Comparison of ENCODE assay signal across 11 cellular contexts in genomic region chr15:36601497-36601932, GRCh38. TPM values are rescaled to one million over a fixed set of nuclear protein-coding genes. Genes with fewer than 3 reads are reported as not detected.
DNase-seq lines count a peak whose midpoint lies in the region; ATAC-seq, FAIRE-seq and TF ChIP-seq lines count a peak whose summit lies in the region.
"Had no signal": no experiment of that assay in that cellular context is flagged by ENCODE, and none has a peak within 500 bp of the region (broad histone marks: within the 10 kb centered on the region; RNA-seq: fewer than 3 reads in every experiment).

No MANE protein-coding gene starts in this region.

- H3K27ac Mint-ChIP-seq in progenitor cell of endocrine pancreas: peak overlapping the region; percentile 69
- H3K27ac Mint-ChIP-seq in activated T-cell treated with anti-CD3 and anti-CD28 coated beads, Interleukin-2, amount 50 U/mL, for 72 hours: no peak overlapping the region

- H2BK5ac ChIP-seq in neuronal stem cell (ENCODE audit: low read length): no peak overlapping the region

- no peaks in the 10 kb centered on the region for H3K9me3 ChIP-seq in neuronal stem cell (replicated peaks in 1 of 2; ENCODE audit: control insufficient read depth in 2 of 2, insufficient read depth in 1 of 2, low read depth in 1 of 2, low read length in 2 of 2)

- H3K9me3 Mint-ChIP-seq in progenitor cell of endocrine pancreas (ENCODE audit: low read depth): no peaks in the 10 kb centered on the region
- no peaks in the 10 kb centered on the region for H3K9me3 Mint-ChIP-seq in activated T-cell treated with anti-CD3 and anti-CD28 coated beads, Interleukin-2, amount 50 U/mL, for 72 hours

- no peak overlapping the region for H3K14ac ChIP-seq in neuronal stem cell (ENCODE audit: low read length)

- no peak overlapping the region for H3K4me3 ChIP-seq in neuronal stem cell (ENCODE audit: low read length in 2 of 2)

- H3K27me3 ChIP-seq in neuronal stem cell (ENCODE audit: control insufficient read depth in 3 of 3, insufficient read depth in 3 of 3, low read depth in 1 of 3, low read length in 3 of 3): no peaks in the 10 kb centered on the region

- H2AFZ ChIP-seq in neuronal stem cell (ENCODE audit: low read length): no peak overlapping the region

- H3K4me3 Mint-ChIP-seq in progenitor cell of endocrine pancreas (ENCODE audit: low read depth): no peak overlapping the region
- no peak overlapping the region for H3K4me3 Mint-ChIP-seq in activated T-cell treated with anti-CD3 and anti-CD28 coated beads, Interleukin-2, amount 50 U/mL, for 72 hours

- FAIRE-seq in frontal cortex (lab: Jason Lieb, UNC): no peak
- FAIRE-seq: endometrium had no signal

- H3K23ac ChIP-seq in neuronal stem cell (ENCODE audit: low read depth, low read length, poor library complexity): no peak overlapping the region

- WGBS in neuronal stem cell (ENCODE audit: extremely low coverage in 2 of 2, insufficient read length in 2 of 2, insufficient replicate concordance in 1 of 2), 2 donors: no CpG with 5 or more reads among the region's 4 CpGs

- H3K4me1 Mint-ChIP-seq in progenitor cell of endocrine pancreas (ENCODE audit: low read depth): peaks cover 30% of the 10 kb centered on the region
- H3K4me1 Mint-ChIP-seq in activated T-cell treated with anti-CD3 and anti-CD28 coated beads, Interleukin-2, amount 50 U/mL, for 72 hours (ENCODE audit: low read depth): no peaks in the 10 kb centered on the region

- no peaks in the 10 kb centered on the region for H3K27me3 Mint-ChIP-seq in progenitor cell of endocrine pancreas
- no peaks in the 10 kb centered on the region for H3K27me3 Mint-ChIP-seq in activated T-cell treated with anti-CD3 and anti-CD28 coated beads, Interleukin-2, amount 50 U/mL, for 72 hours (ENCODE audit: low read depth)

- ATAC-seq in HG03135 (IDR thresholded peaks at IDR 0.05; ENCODE audit: unreplicated experiment): peak; percentile 58
- ATAC-seq in activated T-cell treated with anti-CD3 and anti-CD28 coated beads, Interleukin-2, amount 50 U/mL, for 72 hours (replicated peaks in 1 of 2): no peak
- no peak for ATAC-seq in GM18520 (IDR thresholded peaks at IDR 0.05; ENCODE audit: unreplicated experiment)

- H3K4me1 ChIP-seq in neuronal stem cell (ENCODE audit: control insufficient read depth in 2 of 2, insufficient read depth in 1 of 2, low read depth in 1 of 2, low read length in 2 of 2): peaks cover 2 to 31% of the 10 kb centered on the region in 2 donors

- TF ChIP-seq CTCF in progenitor cell of endocrine pancreas (IDR thresholded peaks at IDR 0.05; ENCODE audit: unreplicated experiment): no peak

- no peak overlapping the region for H4K8ac ChIP-seq in neuronal stem cell (ENCODE audit: low read depth, low read length)

- H3K36me3 Mint-ChIP-seq in progenitor cell of endocrine pancreas (ENCODE audit: insufficient read depth): no peaks in the 10 kb centered on the region
- H3K36me3 Mint-ChIP-seq in activated T-cell treated with anti-CD3 and anti-CD28 coated beads, Interleukin-2, amount 50 U/mL, for 72 hours (ENCODE audit: insufficient read depth in 2 of 2): no peaks in the 10 kb centered on the region

- no peak overlapping the region for H2BK120ac ChIP-seq in neuronal stem cell (ENCODE audit: low read depth, low read length)

- no peak overlapping the region for H3K4ac ChIP-seq in neuronal stem cell (ENCODE audit: low read length)

- no peak overlapping the region for H2BK15ac ChIP-seq in neuronal stem cell (ENCODE audit: low read length)

- H2BK12ac ChIP-seq in neuronal stem cell (ENCODE audit: low read length): no peak overlapping the region

- H3K27ac ChIP-seq in epithelial cell of prostate: peak overlapping the region; percentile 53
- no peak overlapping the region for H3K27ac ChIP-seq in neuronal stem cell (replicated peaks; ENCODE audit: low read length)

- DNase-seq in GM04503 (ENCODE audit: low read depth): peak; percentile 68
- no peak for DNase-seq in epithelial cell of prostate (ENCODE audit: low read depth, low spot score)
- DNase-seq in progenitor cell of endocrine pancreas (ENCODE audit: low spot score, unreplicated experiment): no peak
- no peak for DNase-seq in neuronal stem cell (ENCODE audit: low spot score)
- no peak for DNase-seq in activated T-cell treated with anti-CD3 and anti-CD28 coated beads, Interleukin-2, amount 50 U/mL, for 72 hours
- no peak for DNase-seq in frontal cortex (ENCODE audit: low spot score in 2 of 2)
- DNase-seq: activated CD4-positive, alpha-beta T cell treated with anti-CD3 and anti-CD28 coated beads for 1 hour; NCI-H2171 had no signal

- no peaks in the 10 kb centered on the region for H3K36me3 ChIP-seq in neuronal stem cell (replicated peaks in 1 of 2; ENCODE audit: control insufficient read depth in 2 of 2, insufficient read depth in 2 of 2, low read length in 2 of 2)

- H3K9ac ChIP-seq in neuronal stem cell (ENCODE audit: low read depth, low read length, poor library complexity): no peak overlapping the region

- no peak overlapping the region for H4K91ac ChIP-seq in neuronal stem cell (ENCODE audit: low read depth, low read length, poor library complexity)

- H3K18ac ChIP-seq in neuronal stem cell (ENCODE audit: low read length): no peak overlapping the region

- no peaks in the 10 kb centered on the region for H3K79me1 ChIP-seq in neuronal stem cell (ENCODE audit: low read depth, low read length)

- no peak overlapping the region for H3K4me2 ChIP-seq in neuronal stem cell (ENCODE audit: insufficient read depth, low read length, poor library complexity, severe bottlenecking)

- H2AK5ac ChIP-seq in neuronal stem cell (ENCODE audit: low read depth, low read length): no peak overlapping the region

RNA-seq across cellular contexts. Expression of gene CDIN1, which starts 22.1 kb away (rescaled TPM):
- total RNA-seq in progenitor cell of endocrine pancreas (28.8 and 30.3 TPM in 2 replicates), frontal cortex (12.2 TPM)
- polyA plus RNA-seq in neuronal stem cell (2013, experiment 1 of 2): 7.9 TPM
- 8.0 TPM for polyA plus RNA-seq in neuronal stem cell (2013, experiment 2 of 2)
- total RNA-seq in activated T-cell treated with anti-CD3 and anti-CD28 coated beads, Interleukin-2, amount 50 U/mL, for 72 hours: 10 to 100 TPM in 1 of 2 donors, 1 to 10 TPM in 1; 9.1 to 17.6 TPM
